In genomic region chr6:111824608-111825337, GRCh38 we compare ENCODE assay signal across 9 cellular contexts. TPM values are rescaled to one million over a fixed set of nuclear protein-coding genes. Genes with fewer than 3 reads are reported as not detected.
DNase-seq lines count a peak whose midpoint lies in the region; ATAC-seq and TF ChIP-seq lines count a peak whose summit lies in the region.
"Had no signal": no experiment of that assay in that cellular context is flagged by ENCODE, and none has a peak within 500 bp of the region (broad histone marks: within the 10 kb centered on the region; RNA-seq: fewer than 3 reads in every experiment).

No MANE protein-coding gene starts in this region.

- H3K4me1 Mint-ChIP-seq in T-helper 2 cell treated with Interferon-gamma antibody and Interleukin-4, amounts not matched to agents 5 μg/mL and 100 μg/mL, for 36 hours (ENCODE audit: low read depth): peaks cover 50% of the 10 kb centered on the region
- peaks cover 39% of the 10 kb centered on the region for H3K4me1 Mint-ChIP-seq in osteocyte (ENCODE audit: unreplicated experiment)

- TF ChIP-seq CTCF in osteocyte (IDR thresholded peaks at IDR 0.05): no peak

- H3K9me3 Mint-ChIP-seq in T-helper 2 cell treated with Interferon-gamma antibody and Interleukin-4, amounts not matched to agents 5 μg/mL and 100 μg/mL, for 36 hours: no peaks in the 10 kb centered on the region
- no peaks in the 10 kb centered on the region for H3K9me3 Mint-ChIP-seq in osteocyte (ENCODE audit: unreplicated experiment)

- no peak for DNase-seq in T-helper 2 cell treated with Interferon-gamma antibody and Interleukin-4, amounts not matched to agents 5 μg/mL and 100 μg/mL, for 36 hours (ENCODE audit: low spot score)
- no peak for DNase-seq in osteocyte (ENCODE audit: extremely low spot score, unreplicated experiment)
- DNase-seq in hippocampal formation (lab: John Stamatoyannopoulos, UW): no peak
- DNase-seq in NCI-H2029 treated with DMSO at 0.1 percent for 48 hours (lab: John Stamatoyannopoulos, UW): no peak
- no peak for DNase-seq in globus pallidus (ENCODE audit: low spot score)
- DNase-seq in LoVo (ENCODE audit: low spot score): no peak
- DNase-seq: SIG-M5 had no signal

- peak overlapping the region; percentile 80 for H3K27ac Mint-ChIP-seq in T-helper 2 cell treated with Interferon-gamma antibody and Interleukin-4, amounts not matched to agents 5 μg/mL and 100 μg/mL, for 36 hours
- H3K27ac Mint-ChIP-seq in osteocyte (ENCODE audit: unreplicated experiment): peak overlapping the region; percentile 85

- peak overlapping the region; percentile 43 for H3K4me3 Mint-ChIP-seq in T-helper 2 cell treated with Interferon-gamma antibody and Interleukin-4, amounts not matched to agents 5 μg/mL and 100 μg/mL, for 36 hours
- H3K4me3 Mint-ChIP-seq in osteocyte (ENCODE audit: unreplicated experiment): peak overlapping the region; percentile 65

- no peaks in the 10 kb centered on the region for H3K27me3 Mint-ChIP-seq in T-helper 2 cell treated with Interferon-gamma antibody and Interleukin-4, amounts not matched to agents 5 μg/mL and 100 μg/mL, for 36 hours (ENCODE audit: low read depth)
- H3K27me3 Mint-ChIP-seq in osteocyte (ENCODE audit: unreplicated experiment): no peaks in the 10 kb centered on the region

- ATAC-seq in GM18873 (IDR thresholded peaks at IDR 0.05; ENCODE audit: low FRiP score, unreplicated experiment) (peak; percentile 63), HG02642 (IDR thresholded peaks at IDR 0.05; ENCODE audit: poor library complexity, unreplicated experiment) (peak; percentile 85)

- H3K36me3 Mint-ChIP-seq in T-helper 2 cell treated with Interferon-gamma antibody and Interleukin-4, amounts not matched to agents 5 μg/mL and 100 μg/mL, for 36 hours (ENCODE audit: low read depth): peaks cover 21% of the 10 kb centered on the region
- no peaks in the 10 kb centered on the region for H3K36me3 Mint-ChIP-seq in osteocyte (ENCODE audit: unreplicated experiment)

RNA-seq across cellular contexts. Expression of gene FYN, which starts 48.5 kb away (rescaled TPM):
- 121 and 142 TPM in 2 replicates for total RNA-seq in osteocyte
